ENCODE assay signal across 29 cellular contexts in the genomic region with DNA sequence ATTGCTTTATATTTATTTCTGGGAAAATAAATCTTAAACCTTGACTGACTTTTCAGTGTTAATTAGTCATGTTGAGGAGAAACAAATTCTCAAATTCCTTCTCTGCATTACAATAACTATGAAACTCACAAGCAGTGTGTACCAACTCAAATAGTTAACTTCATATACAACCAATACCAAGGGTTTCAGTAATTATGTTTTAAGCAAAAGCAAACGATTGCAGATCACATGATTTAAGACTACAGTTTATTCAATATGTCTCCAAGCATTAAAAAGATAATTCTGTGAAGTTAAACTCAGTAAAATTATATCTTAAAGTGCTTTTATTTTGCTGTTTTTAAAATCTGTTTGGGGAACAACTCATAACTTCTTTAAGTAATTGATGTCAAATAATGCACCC. TPM values are rescaled to one million over a fixed set of nuclear protein-coding genes. Genes with fewer than 3 reads are reported as not detected.
"Had no signal": no experiment of that assay in that cellular context is flagged by ENCODE, and none has a peak within 500 bp of the region (broad histone marks: within the 10 kb centered on the region; RNA-seq: fewer than 3 reads in every experiment).

No MANE protein-coding gene starts in this region.

- H3K27me3 ChIP-seq: SJCRH30 had no signal

- H3K9me3 ChIP-seq: SJCRH30 had no signal

- H3K4me3 ChIP-seq: SJCRH30, SK-N-MC had no signal

- H3K27me3 Mint-ChIP-seq: activated CD4-positive, alpha-beta memory T cell treated with anti-CD3 and anti-CD28 coated beads, Interleukin-2, amount 10 ng/mL, durations not matched to agents 7 days and 5 days; activated CD8-positive, alpha-beta memory T cell treated with anti-CD3 and anti-CD28 coated beads, Interleukin-2, amount 10 ng/mL, durations not matched to agents 7 days and 5 days; activated naive CD4-positive, alpha-beta T cell treated with anti-CD3 and anti-CD28 coated beads, Interleukin-2, amount 10 ng/mL, durations not matched to agents 7 days and 5 days; activated naive CD8-positive, alpha-beta T cell; activated naive CD8-positive, alpha-beta T cell treated with anti-CD3 and anti-CD28 coated beads, Interleukin-2, amount 50 U/mL, for 24 hours; brain had no signal

- H3K4me1 Mint-ChIP-seq: activated naive CD4-positive, alpha-beta T cell treated with anti-CD3 and anti-CD28 coated beads, Interleukin-2, amount 10 ng/mL, durations not matched to agents 7 days and 5 days had no signal

- ATAC-seq: activated CD8-positive, alpha-beta memory T cell treated with anti-CD3 and anti-CD28 coated beads, Interleukin-2, amount 10 ng/mL, durations not matched to agents 7 days and 5 days; activated naive CD8-positive, alpha-beta T cell treated with anti-CD3 and anti-CD28 coated beads, Interleukin-2, amount 50 U/mL, for 24 hours had no signal

- H3K4me3 Mint-ChIP-seq: activated CD4-positive, alpha-beta memory T cell treated with anti-CD3 and anti-CD28 coated beads, Interleukin-2, amount 10 ng/mL, durations not matched to agents 7 days and 5 days; activated CD8-positive, alpha-beta memory T cell treated with anti-CD3 and anti-CD28 coated beads, Interleukin-2, amount 10 ng/mL, durations not matched to agents 7 days and 5 days; activated naive CD4-positive, alpha-beta T cell treated with anti-CD3 and anti-CD28 coated beads, Interleukin-2, amount 10 ng/mL, durations not matched to agents 7 days and 5 days; activated naive CD8-positive, alpha-beta T cell; activated naive CD8-positive, alpha-beta T cell treated with anti-CD3 and anti-CD28 coated beads, Interleukin-2, amount 50 U/mL, for 24 hours had no signal

- H3K9me3 Mint-ChIP-seq: activated CD4-positive, alpha-beta memory T cell treated with anti-CD3 and anti-CD28 coated beads, Interleukin-2, amount 10 ng/mL, durations not matched to agents 7 days and 5 days; activated naive CD4-positive, alpha-beta T cell treated with anti-CD3 and anti-CD28 coated beads, Interleukin-2, amount 10 ng/mL, durations not matched to agents 7 days and 5 days; activated naive CD8-positive, alpha-beta T cell treated with anti-CD3 and anti-CD28 coated beads, Interleukin-2, amount 50 U/mL, for 24 hours; brain had no signal

- DNase-seq: activated CD4-positive, alpha-beta memory T cell treated with anti-CD3 and anti-CD28 coated beads, Interleukin-2, amount 10 ng/mL, durations not matched to agents 7 days and 5 days; activated CD4-positive, alpha-beta T cell treated with anti-CD3 and anti-CD28 coated beads for 1 hour; activated CD4-positive, alpha-beta T cell treated with anti-CD3 and anti-CD28 coated beads for 48 hours; activated CD4-positive, CD25-positive, alpha-beta regulatory T cell; activated CD8-positive, alpha-beta memory T cell treated with anti-CD3 and anti-CD28 coated beads for 24 hours; activated CD8-positive, alpha-beta memory T cell treated with anti-CD3 and anti-CD28 coated beads, Interleukin-2, amount 10 ng/mL, durations not matched to agents 7 days and 5 days; activated CD8-positive, alpha-beta memory T cell treated with anti-CD3 and anti-CD28 coated beads, Interleukin-2, amount 50 U/mL, for 48 hours; activated effector memory CD4-positive, alpha-beta T cell treated with Interleukin-2 at 50 U/mL for 16 hours; activated naive CD4-positive, alpha-beta T cell treated with anti-CD3 and anti-CD28 coated beads, Interleukin-2, amount 10 ng/mL, durations not matched to agents 7 days and 5 days; activated naive CD8-positive, alpha-beta T cell treated with anti-CD3 and anti-CD28 coated beads, Interleukin-2, amount 50 U/mL, for 24 hours; activated T-cell treated with anti-CD3 and anti-CD28 coated beads, Interleukin-2, amount 50 U/mL, for 48 hours; Karpas-422; KBM-7; NCI-H1048; NCI-H1436; NCI-H1930; NCI-H2081 treated with DMSO at 0.1 percent for 48 hours; NK-92 treated with Interleukin-12 subunit alpha and Interleukin-12 subunit beta, amount 100 ng/mL, for 24 hours; SHP77; SJCRH30; T1000; WERI-Rb-1 had no signal

- FAIRE-seq: bronchial epithelial cell had no signal

- H3K27ac Mint-ChIP-seq: activated CD4-positive, alpha-beta memory T cell treated with anti-CD3 and anti-CD28 coated beads, Interleukin-2, amount 10 ng/mL, durations not matched to agents 7 days and 5 days; activated CD8-positive, alpha-beta memory T cell treated with anti-CD3 and anti-CD28 coated beads, Interleukin-2, amount 10 ng/mL, durations not matched to agents 7 days and 5 days; activated naive CD4-positive, alpha-beta T cell treated with anti-CD3 and anti-CD28 coated beads, Interleukin-2, amount 10 ng/mL, durations not matched to agents 7 days and 5 days; activated naive CD8-positive, alpha-beta T cell treated with anti-CD3 and anti-CD28 coated beads, Interleukin-2, amount 50 U/mL, for 24 hours had no signal

- H3K27ac ChIP-seq: SJCRH30, WERI-Rb-1 had no signal

RNA-seq across cellular contexts. Expression of a gene that starts 28.6 kb away (rescaled TPM):
- total RNA-seq: MCF 10A; NCI-H460; T-helper 1 cell treated with Interleukin-12 subunit alpha and Interleukin-12 subunit beta and Interleukin-4 antibody, amounts not matched to agents 30 ng/mL and 1 ng/mL, for 36 hours had no signal
